ENCODE assay signal across 13 cellular contexts in genomic region chr22:32996702-32997101, GRCh38.
DNase-seq lines count a peak whose midpoint lies in the region; ATAC-seq, FAIRE-seq and TF ChIP-seq lines count a peak whose summit lies in the region.
"Had no signal": no experiment of that assay in that cellular context is flagged by ENCODE, and none has a peak within 500 bp of the region (broad histone marks: within the 10 kb centered on the region; RNA-seq: fewer than 3 reads in every experiment).

No MANE protein-coding gene starts in this region.

- no peak for FAIRE-seq in GM12891 (lab: Jason Lieb, UNC)

- TF ChIP-seq CTCF in adrenal gland (IDR thresholded peaks at IDR 0.05) (no peak), ovary (IDR thresholded peaks at IDR 0.05) (no peak)

- peak; percentile 89 for DNase-seq in AG20443 (ENCODE audit: low spot score)
- DNase-seq in adrenal gland: peak in 4 of 7 donors; percentile 19 to 25 (median 22)
- peak; percentile 81 for DNase-seq in left cardiac atrium
- peak; percentile 77 for DNase-seq in sciatic nerve (ENCODE audit: low spot score)
- no peak for DNase-seq in ovary
- DNase-seq in kidney glomerular epithelial cell (lab: John Stamatoyannopoulos, UW): no peak
- no peak for DNase-seq in GM12891 (ENCODE audit: insufficient read length, low spot score)
- DNase-seq: activated naive CD8-positive, alpha-beta T cell treated with anti-CD3 and anti-CD28 coated beads, Interleukin-2, amount 10 ng/mL, durations not matched to agents 7 days and 5 days; DMS153; Kasumi-1; NCI-H345 had no signal

- H3K4me1 ChIP-seq in adrenal gland (replicated peaks in 1 of 2) (peaks cover 0 to 3% of the 10 kb centered on the region in 2 donors), ovary (ENCODE audit: insufficient read depth) (peaks cover 9% of the 10 kb centered on the region)
- H3K4me1 ChIP-seq: Peyer's patch had no signal

- H3K9me3 ChIP-seq in adrenal gland (replicated peaks in 1 of 3) (no peaks in the 10 kb centered on the region), ovary (no peaks in the 10 kb centered on the region)
- H3K9me3 ChIP-seq: Peyer's patch had no signal

- intact Hi-C loops in adrenal gland (cut with DNase I): loop anchor here (10.0 kb wide), 4 partner anchors 162 to 462 kb away; partner anchors contain the start of gene TIMP3 (in 1 of the 2)
- intact Hi-C loops in left cardiac atrium (cut with DNase I): loop anchor here in 1 of 2 donors (5.0 kb wide), 1 partner anchor 474 kb away; no protein-coding TSS in a partner anchor
- intact Hi-C loops in sciatic nerve (cut with DNase I): no loop called here
- intact Hi-C loops in ovary (cut with DNase I): loop anchor here in 2 of 4 donors (10.0 kb wide), 2 partner anchors 202 to 342 kb away; no protein-coding TSS in a partner anchor

- H3K4me3 ChIP-seq in adrenal gland (no peak overlapping the region), ovary (no peak overlapping the region)
- H3K4me3 ChIP-seq: Peyer's patch had no signal

- H3K27me3 ChIP-seq in adrenal gland: no peaks in the 10 kb centered on the region
- H3K27me3 ChIP-seq in ovary: no peaks in the 10 kb centered on the region
- H3K27me3 ChIP-seq: Peyer's patch had no signal

- TF ChIP-seq POLR2A in adrenal gland (IDR thresholded peaks at IDR 0.05) (no peak), ovary (IDR thresholded peaks at IDR 0.05) (no peak), GM12891 (IDR thresholded peaks at IDR 0.05; ENCODE audit: low read depth, low read length) (no peak)

- H3K27ac ChIP-seq in adrenal gland: no peak overlapping the region
- H3K27ac ChIP-seq in ovary: no peak overlapping the region
- H3K27ac ChIP-seq: Peyer's patch had no signal

- H3K36me3 ChIP-seq in adrenal gland (replicated peaks in 1 of 2) (no peaks in the 10 kb centered on the region), ovary (no peaks in the 10 kb centered on the region)
- H3K36me3 ChIP-seq: Peyer's patch had no signal

- WGBS in adrenal gland, 4 donors: 68 to 74% (median 69%) methylated on average over 8 to 11 of the region's 11 CpGs
- WGBS in ovary, 3 donors: 61 to 65% (median 64%) methylated on average over 11 of the region's 11 CpGs

- peak; percentile 67 to 88 for ATAC-seq in left cardiac atrium
- peak; percentile 86 for ATAC-seq in sciatic nerve
- ATAC-seq in GM21390 (IDR thresholded peaks at IDR 0.05; ENCODE audit: unreplicated experiment): no peak

- TF ChIP-seq EP300 in ovary (IDR thresholded peaks at IDR 0.05): no peak

TF ChIP-seq in GM12891, 5 proteins besides CTCF, POLR2A, EP300 and RAD21:
- TF ChIP-seq SPI1 (IDR thresholded peaks at IDR 0.05; ENCODE audit: low read depth, low read length): no peak
- no peak for TF ChIP-seq PAX5 (IDR thresholded peaks at IDR 0.05; ENCODE audit: insufficient read depth, low read length, severe bottlenecking)
- no peak for TF ChIP-seq POLR2AphosphoS5 (IDR thresholded peaks at IDR 0.05; ENCODE audit: low read depth, low read length)
- TF ChIP-seq POU2F2 (IDR thresholded peaks at IDR 0.05; ENCODE audit: low read depth, low read length): no peak
- TF ChIP-seq TAF1 (IDR thresholded peaks at IDR 0.05; ENCODE audit: low read depth, low read length): no peak

Comparison
In these comparisons a context has a peak if more than half of its experiments do, and no peak if none do; other contexts are left out.
1. DNase-seq: peak in AG20443 (single experiment), adrenal gland (4 of 7), left cardiac atrium (single experiment) and sciatic nerve (single experiment); none in ovary (0 of 5), kidney glomerular epithelial cell (single experiment) and GM12891 (single experiment).